Comparison of ENCODE assay signal across 1 cellular context in genomic region chr3:196163687-196164493, GRCh38.
TF ChIP-seq lines count a peak whose summit lies in the region.

No MANE protein-coding gene starts in this region.

TF ChIP-seq in HepG2, 621 proteins besides CTCF, POLR2A, EP300 and RAD21 (continued from another document and continues in another):
- TF ChIP-seq TFE3 (CRISPR knock-in tag; IDR thresholded peaks at IDR 0.05) (0 out of 2 replicates have a peak, but pooled peaks have one; percentile 38), ZNF432 (CRISPR knock-in tag; IDR thresholded peaks at IDR 0.05; ENCODE audit: borderline replicate concordance) (no peak), FOXP1 (IDR thresholded peaks at IDR 0.05) (no peak), FOXP1 (CRISPR knock-in tag; IDR thresholded peaks at IDR 0.05) (no peak), ZFY (CRISPR knock-in tag; IDR thresholded peaks at IDR 0.05) (peak; percentile 87), DZIP1 (CRISPR knock-in tag; IDR thresholded peaks at IDR 0.05) (no peak), PAXIP1 (CRISPR knock-in tag; conservative IDR thresholded peaks at IDR 0.05) (0 out of 2 replicates have a peak, but pooled peaks have one; percentile 11), HES4 (CRISPR knock-in tag; IDR thresholded peaks at IDR 0.05; ENCODE audit: borderline replicate concordance) (peak; percentile 69; the same call in 1 of the 2 replicates), ZBTB7A (CRISPR knock-in tag; IDR thresholded peaks at IDR 0.05) (0 out of 2 replicates have a peak, but pooled peaks have one; percentile 12), ZC3H13 (CRISPR knock-in tag; IDR thresholded peaks at IDR 0.05) (no peak), SAFB2 (CRISPR knock-in tag; IDR thresholded peaks at IDR 0.05; ENCODE audit: borderline replicate concordance, low read depth) (peak; percentile 64; the same call in 1 of the 2 replicates), ZNF792 (CRISPR knock-in tag; IDR thresholded peaks at IDR 0.05) (no peak), MTERF4 (CRISPR knock-in tag; IDR thresholded peaks at IDR 0.05) (0 out of 2 replicates have a peak, but pooled peaks have one; percentile 67), GFI1 (CRISPR knock-in tag; IDR thresholded peaks at IDR 0.05; ENCODE audit: borderline replicate concordance) (peak; percentile 35; the same call in 1 of the 2 replicates), HOXD1 (CRISPR knock-in tag; IDR thresholded peaks at IDR 0.05) (no peak), MAX (IDR thresholded peaks at IDR 0.05) (peak; percentile 88), SALL1 (CRISPR knock-in tag; IDR thresholded peaks at IDR 0.05) (peak; percentile 74), KAT7 (CRISPR knock-in tag; IDR thresholded peaks at IDR 0.05; ENCODE audit: borderline replicate concordance) (0 out of 2 replicates have a peak, but pooled peaks have one; percentile 41), ZNF709 (CRISPR knock-in tag; IDR thresholded peaks at IDR 0.05) (peak; percentile 69; the same call in 1 of the 2 replicates), HMG20A (CRISPR knock-in tag; IDR thresholded peaks at IDR 0.05; ENCODE audit: borderline replicate concordance) (no peak; the same call in 1 of the 2 replicates), ZNF350 (CRISPR knock-in tag; IDR thresholded peaks at IDR 0.05; ENCODE audit: borderline replicate concordance, low read depth) (0 out of 2 replicates have a peak, but pooled peaks have one; percentile 20), UBTF (CRISPR knock-in tag; IDR thresholded peaks at IDR 0.05) (peak; percentile 81), ZNF331 (CRISPR knock-in tag; IDR thresholded peaks at IDR 0.05) (peak; percentile 28; the same call in 1 of the 2 replicates), SOX5 (CRISPR knock-in tag; IDR thresholded peaks at IDR 0.05; ENCODE audit: borderline replicate concordance) (peak; percentile 35; the same call in 1 of the 2 replicates), ZBTB26 (CRISPR knock-in tag; IDR thresholded peaks at IDR 0.05; ENCODE audit: borderline replicate concordance) (0 out of 2 replicates have a peak, but pooled peaks have one; percentile 46), CBFB (CRISPR knock-in tag; IDR thresholded peaks at IDR 0.05) (0 out of 2 replicates have a peak, but pooled peaks have one; percentile 19), ZNF34 (CRISPR knock-in tag; IDR thresholded peaks at IDR 0.05; ENCODE audit: borderline replicate concordance) (no peak), ZNF740 (CRISPR knock-in tag; IDR thresholded peaks at IDR 0.05) (no peak), ZMAT3 (CRISPR knock-in tag; conservative IDR thresholded peaks at IDR 0.05) (0 out of 2 replicates have a peak, but pooled peaks have one; percentile 71), ZNF451 (CRISPR knock-in tag; IDR thresholded peaks at IDR 0.05) (no peak), ZNF776 (CRISPR knock-in tag; IDR thresholded peaks at IDR 0.05) (no peak), ZNF782 (CRISPR knock-in tag; IDR thresholded peaks at IDR 0.05; ENCODE audit: borderline replicate concordance) (no peak), ZHX1 (CRISPR knock-in tag; IDR thresholded peaks at IDR 0.05; ENCODE audit: low read depth) (0 out of 2 replicates have a peak, but pooled peaks have one; percentile 14), HHEX (CRISPR knock-in tag; IDR thresholded peaks at IDR 0.05) (no peak), RCOR2 (CRISPR knock-in tag; IDR thresholded peaks at IDR 0.05) (no peak), ATF2 (CRISPR knock-in tag; IDR thresholded peaks at IDR 0.05) (0 out of 2 replicates have a peak, but pooled peaks have one; percentile 15), ZNF256 (CRISPR knock-in tag; conservative IDR thresholded peaks at IDR 0.05) (no peak), ZNF225 (CRISPR knock-in tag; IDR thresholded peaks at IDR 0.05) (peak; percentile 82), HOXA3 (CRISPR knock-in tag; IDR thresholded peaks at IDR 0.05) (peak; percentile 55; the same call in 1 of the 2 replicates), CERS6 (CRISPR knock-in tag; IDR thresholded peaks at IDR 0.05) (no peak), CCAR2 (optimal IDR thresholded peaks at IDR 0.05; ENCODE audit: low read depth, low read length) (no peak), ZFP36L1 (CRISPR knock-in tag; IDR thresholded peaks at IDR 0.05) (0 out of 2 replicates have a peak, but pooled peaks have one; percentile 52), ZNF883 (CRISPR knock-in tag; IDR thresholded peaks at IDR 0.05; ENCODE audit: not compliant biosample characterization) (peak; percentile 39)
